1 cellular context compared by ENCODE assay signal in the genomic region with DNA sequence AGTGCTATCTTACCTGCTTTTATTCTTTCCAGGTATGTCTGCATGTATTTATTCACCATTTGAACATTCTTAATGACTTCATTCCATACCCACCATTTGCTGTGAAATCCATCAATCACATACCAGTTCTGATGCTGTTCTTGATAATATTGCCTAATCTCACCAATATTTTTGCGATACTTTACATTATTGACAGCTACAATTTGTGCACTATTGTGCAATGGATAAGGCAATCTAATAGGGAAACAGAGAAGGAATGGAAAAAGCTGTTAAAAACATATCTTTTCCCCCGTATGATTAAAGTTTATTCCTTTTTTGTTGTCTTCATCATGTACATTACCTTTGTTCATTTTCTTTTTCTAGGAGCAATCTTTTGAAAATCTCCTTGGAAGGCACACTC.
TF ChIP-seq lines count a peak whose summit lies in the region.

No MANE protein-coding gene starts in this region.

TF ChIP-seq in IMR-90, 13 proteins besides CTCF, POLR2A, EP300 and RAD21:
- TF ChIP-seq MXI1 (IDR thresholded peaks at IDR 0.05; ENCODE audit: borderline replicate concordance, low read depth, low read length) (no peak), CEBPB (IDR thresholded peaks at IDR 0.05; ENCODE audit: low read depth, low read length) (peak; percentile 82)
